Comparison of ENCODE assay signal across 32 cellular contexts in the genomic region with DNA sequence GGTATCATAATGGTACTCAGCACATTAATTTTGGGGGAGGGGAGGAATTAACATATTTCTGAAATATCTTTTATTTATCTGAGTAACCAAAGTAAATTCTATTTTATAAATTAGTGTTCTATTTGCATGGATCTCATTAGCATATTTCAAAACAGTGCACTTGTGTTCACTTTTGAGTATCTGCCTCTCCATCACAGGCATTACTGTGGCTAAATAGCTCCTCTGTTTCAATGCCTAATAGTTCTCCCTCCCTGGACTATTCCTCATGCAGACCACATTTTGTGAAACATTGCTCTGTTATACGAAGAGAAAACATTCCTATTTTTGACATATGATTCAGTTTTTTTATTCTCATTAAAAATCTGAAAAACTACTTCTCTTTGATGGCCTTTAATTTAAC.
"Had no signal": no experiment of that assay in that cellular context is flagged by ENCODE, and none has a peak within 500 bp of the region (broad histone marks: within the 10 kb centered on the region; RNA-seq: fewer than 3 reads in every experiment).

No MANE protein-coding gene starts in this region.

- FAIRE-seq: islet of Langerhans, kidney, urothelium cell line had no signal

- H3K4me1 ChIP-seq: heart left ventricle, left lung, lower lobe of right lung, prostate gland, stomach, testis, thyroid gland, transverse colon, upper lobe of left lung had no signal

- H3K4me3 ChIP-seq: heart left ventricle, left lung, lower lobe of right lung, mucosa of descending colon, neural progenitor cell, ovary, prostate gland, skin epidermis, stomach, testis, thyroid gland, transverse colon, upper lobe of left lung had no signal

- H3K36me3 ChIP-seq: heart left ventricle, left lung, lower lobe of right lung, neural progenitor cell, neutrophil, ovary, prostate gland, stomach, thyroid gland, transverse colon, upper lobe of left lung had no signal

- H3K27ac ChIP-seq: heart left ventricle, left lung, lower lobe of right lung, neural progenitor cell, neutrophil, ovary, prostate gland, skin epidermis, stomach, testis, thyroid gland, transverse colon, upper lobe of left lung had no signal

- DNase-seq: heart left ventricle; immature natural killer cell; kidney; left colon; left lung; lower lobe of right lung; mammary epithelial cell; mesendoderm; mucosa of descending colon; naive thymus-derived CD8-positive, alpha-beta T cell; occipital lobe; ovary; posterior cingulate gyrus; retina; right cardiac atrium; stimulated activated CD4-positive, alpha-beta T cell treated with anti-CD3 and anti-CD28 coated beads, Interleukin-12 subunit alpha, Interleukin-12 subunit beta, amount 100 ng/mL, for 4 hours; stimulated activated CD4-positive, alpha-beta T cell treated with anti-CD3 and anti-CD28 coated beads, Interleukin-15, amount 100 ng/mL, for 24 hours; stimulated activated CD4-positive, alpha-beta T cell treated with anti-CD3 and anti-CD28 coated beads, Interleukin-2, amount 100 ng/mL, for 24 hours; stimulated activated CD4-positive, alpha-beta T cell treated with anti-CD3 and anti-CD28 coated beads, Interleukin-4, amount 100 ng/mL, for 1 hour; stimulated activated naive B cell treated with anti-CD40 and anti-IgM and Interleukin-4, amounts not matched to agents 10 μg/mL and 1 μg/mL and 100 μg/mL, for 72 hours; stimulated activated naive CD8-positive, alpha-beta T cell treated with anti-CD3 and anti-CD28 coated beads, Interleukin-15, Interleukin-2, amounts not matched to agents 100 U/mL and 50 U/mL, for 24 hours; stomach; testis; thyroid gland; transverse colon; upper lobe of left lung had no signal
